16 cellular contexts compared by ENCODE assay signal in the genomic region with DNA sequence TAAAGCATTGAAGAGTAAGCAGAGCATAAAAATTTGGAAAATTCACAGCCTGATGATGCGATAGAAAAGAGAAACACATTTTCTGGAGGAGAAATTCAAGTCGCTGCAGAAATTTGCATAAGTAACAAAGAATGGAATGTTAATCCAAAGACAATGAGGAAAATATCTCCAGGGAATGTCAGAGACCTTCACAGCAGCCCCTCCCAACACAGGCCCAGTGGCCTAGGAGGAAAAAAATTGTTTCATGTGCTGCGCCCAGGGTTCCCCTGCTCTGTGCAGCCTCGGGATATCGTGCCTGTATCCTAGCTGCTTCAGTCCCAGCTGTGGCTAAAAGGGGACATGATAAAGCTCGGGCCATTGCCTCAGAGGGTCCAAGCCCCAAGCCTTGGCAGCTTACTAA.
DNase-seq lines count a peak whose midpoint lies in the region; ATAC-seq and TF ChIP-seq lines count a peak whose summit lies in the region.
"Had no signal": no experiment of that assay in that cellular context is flagged by ENCODE, and none has a peak within 500 bp of the region (broad histone marks: within the 10 kb centered on the region; RNA-seq: fewer than 3 reads in every experiment).

No MANE protein-coding gene starts in this region.

- H2AK5ac ChIP-seq in neuronal stem cell (ENCODE audit: low read depth, low read length): no peak overlapping the region

- no peak overlapping the region for H2BK5ac ChIP-seq in neuronal stem cell (ENCODE audit: low read length)

- H3K27me3 Mint-ChIP-seq in endodermal cell (ENCODE audit: insufficient read depth): no peaks in the 10 kb centered on the region
- H3K27me3 Mint-ChIP-seq: CD4-positive, CD25-positive, alpha-beta regulatory T cell had no signal

- no peak overlapping the region for H3K9ac ChIP-seq in HUES64 (ENCODE audit: low read depth, low read length)
- H3K9ac ChIP-seq in endodermal cell (ENCODE audit: extremely low read depth, low read length, poor library complexity, severe bottlenecking): no peak overlapping the region
- no peak overlapping the region for H3K9ac ChIP-seq in neuronal stem cell (ENCODE audit: low read depth, low read length, poor library complexity)
- H3K9ac ChIP-seq: BLaER1 treated with 17β-estradiol and CSF1 and Interleukin-3, amounts not matched to agents 10 nM and 100 nM had no signal

- no peak overlapping the region for H3K4me3 ChIP-seq in HUES64 (ENCODE audit: low read length)
- peak overlapping the region; percentile 63 for H3K4me3 ChIP-seq in endodermal cell (ENCODE audit: low read length)
- H3K4me3 ChIP-seq in neuronal stem cell (ENCODE audit: low read length in 2 of 2): peak overlapping the region in 1 of 2 donors; percentile 38
- H3K4me3 ChIP-seq: BLaER1 treated with 17β-estradiol and CSF1 and Interleukin-3, amounts not matched to agents 10 nM and 100 nM; GM12878 had no signal

- peaks cover 8% of the 10 kb centered on the region for H3K9me3 ChIP-seq in HUES64 (ENCODE audit: insufficient read depth, low read depth, low read length)
- peaks cover 48% of the 10 kb centered on the region for H3K9me3 ChIP-seq in endodermal cell (ENCODE audit: control insufficient read depth, low read length)
- peaks cover 0 to 5% of the 10 kb centered on the region in 2 donors for H3K9me3 ChIP-seq in neuronal stem cell (replicated peaks in 1 of 2; ENCODE audit: control insufficient read depth in 2 of 2, insufficient read depth in 1 of 2, low read depth in 1 of 2, low read length in 2 of 2)

- 82% methylated on average over 6 of the region's 6 CpGs for WGBS in HUES64
- WGBS in endodermal cell (ENCODE audit: insufficient coverage in 1 of 2, insufficient read length in 1 of 2), 2 experiments: 85 to 91% methylated on average over 3 to 6 of the region's 6 CpGs
- no CpG with 5 or more reads among the region's 6 CpGs for WGBS in neuronal stem cell (ENCODE audit: extremely low coverage in 2 of 2, insufficient read length in 2 of 2, insufficient replicate concordance in 1 of 2), 2 donors

- no peak overlapping the region for H2AFZ ChIP-seq in neuronal stem cell (ENCODE audit: low read length)

- peak overlapping the region; percentile 24 for H3K18ac ChIP-seq in neuronal stem cell (ENCODE audit: low read length)

- no peaks in the 10 kb centered on the region for H3K4me1 ChIP-seq in HUES64 (ENCODE audit: insufficient read depth, low read length)
- H3K4me1 ChIP-seq in endodermal cell (ENCODE audit: control insufficient read depth, insufficient read depth, low read length): no peaks in the 10 kb centered on the region
- peaks cover 0 to 2% of the 10 kb centered on the region in 2 donors for H3K4me1 ChIP-seq in neuronal stem cell (ENCODE audit: control insufficient read depth in 2 of 2, insufficient read depth in 1 of 2, low read depth in 1 of 2, low read length in 2 of 2)

- ATAC-seq in GM18873 (IDR thresholded peaks at IDR 0.05; ENCODE audit: low FRiP score, unreplicated experiment): no peak
- ATAC-seq in HG03432 (IDR thresholded peaks at IDR 0.05; ENCODE audit: unreplicated experiment): no peak
- ATAC-seq: GM12878, HCT116 had no signal

- peaks cover 7% of the 10 kb centered on the region for H3K4me1 Mint-ChIP-seq in endodermal cell

- H3K14ac ChIP-seq in neuronal stem cell (ENCODE audit: low read length): no peak overlapping the region

- H3K79me1 ChIP-seq in neuronal stem cell (ENCODE audit: low read depth, low read length): no peaks in the 10 kb centered on the region

- peak overlapping the region; percentile 60 for H3K27ac Mint-ChIP-seq in endodermal cell
- H3K27ac Mint-ChIP-seq: CD4-positive, CD25-positive, alpha-beta regulatory T cell had no signal

- no peaks in the 10 kb centered on the region for H3K36me3 ChIP-seq in HUES64 (ENCODE audit: insufficient read depth, low read length)
- H3K36me3 ChIP-seq in endodermal cell (ENCODE audit: control insufficient read depth, insufficient read depth, low read length): peaks cover 9% of the 10 kb centered on the region
- H3K36me3 ChIP-seq in neuronal stem cell (replicated peaks in 1 of 2; ENCODE audit: control insufficient read depth in 2 of 2, insufficient read depth in 2 of 2, low read length in 2 of 2): no peaks in the 10 kb centered on the region
- H3K36me3 ChIP-seq: BLaER1 treated with 17β-estradiol and CSF1 and Interleukin-3, amounts not matched to agents 10 nM and 100 nM had no signal

- H3K27me3 ChIP-seq in HUES64 (ENCODE audit: insufficient read depth, low read length): no peaks in the 10 kb centered on the region
- no peaks in the 10 kb centered on the region for H3K27me3 ChIP-seq in endodermal cell (ENCODE audit: control insufficient read depth, insufficient read depth, low read length, poor library complexity, severe bottlenecking)
- no peaks in the 10 kb centered on the region for H3K27me3 ChIP-seq in neuronal stem cell (ENCODE audit: control insufficient read depth in 3 of 3, insufficient read depth in 3 of 3, low read depth in 1 of 3, low read length in 3 of 3)
- H3K27me3 ChIP-seq: BLaER1 treated with 17β-estradiol and CSF1 and Interleukin-3, amounts not matched to agents 10 nM and 100 nM had no signal

- peaks cover 22% of the 10 kb centered on the region for H3K36me3 Mint-ChIP-seq in endodermal cell (ENCODE audit: low read depth)

- H3K9me3 Mint-ChIP-seq in endodermal cell: peaks cover 31% of the 10 kb centered on the region

- no peak overlapping the region for H3K4ac ChIP-seq in neuronal stem cell (ENCODE audit: low read length)

- peak overlapping the region; percentile 40; the same call in 1 of the 2 replicates for H3K27ac ChIP-seq in HUES64 (ENCODE audit: low read depth, low read length)
- no peak overlapping the region for H3K27ac ChIP-seq in endodermal cell (ENCODE audit: low read depth, low read length)
- H3K27ac ChIP-seq in neuronal stem cell (replicated peaks; ENCODE audit: low read length): peak overlapping the region; percentile 57

- H3K4me3 Mint-ChIP-seq in endodermal cell: no peak overlapping the region
- H3K4me3 Mint-ChIP-seq: CD4-positive, CD25-positive, alpha-beta regulatory T cell had no signal

- no peak overlapping the region for H2BK12ac ChIP-seq in neuronal stem cell (ENCODE audit: low read length)

- no peak overlapping the region for H3K4me2 ChIP-seq in neuronal stem cell (ENCODE audit: insufficient read depth, low read length, poor library complexity, severe bottlenecking)
- H3K4me2 ChIP-seq: BLaER1 treated with 17β-estradiol and CSF1 and Interleukin-3, amounts not matched to agents 10 nM and 100 nM had no signal

- no peak for TF ChIP-seq CTCF in endodermal cell (conservative IDR thresholded peaks at IDR 0.05)

- no peak overlapping the region for H2BK15ac ChIP-seq in neuronal stem cell (ENCODE audit: low read length)

- no peak overlapping the region for H4K91ac ChIP-seq in neuronal stem cell (ENCODE audit: low read depth, low read length, poor library complexity)

- DNase-seq in ELF-1 (ENCODE audit: low read depth, low spot score) (peak; percentile 4), endodermal cell (peak; percentile 54), neuronal stem cell (ENCODE audit: low spot score) (peak; percentile 18), SK-N-DZ (ENCODE audit: low spot score) (no peak)
- DNase-seq: 8988T; ACHN; Calu3; CD4-positive, CD25-positive, alpha-beta regulatory T cell; DMS 273 treated with DMSO at 0.1 percent for 48 hours; GOT3 had no signal

- H2BK120ac ChIP-seq in neuronal stem cell (ENCODE audit: low read depth, low read length): no peak overlapping the region

- H4K8ac ChIP-seq in neuronal stem cell (ENCODE audit: low read depth, low read length): no peak overlapping the region

- H3K23ac ChIP-seq in neuronal stem cell (ENCODE audit: low read depth, low read length, poor library complexity): no peak overlapping the region
